Comparison of ENCODE assay signal across 29 cellular contexts in genomic region chr6:90154666-90155065, GRCh38.
A peak's percentile ranks its signal among the peaks of the same experiment; 100 is the strongest.
DNase-seq lines count a peak whose midpoint lies in the region; ATAC-seq and TF ChIP-seq lines count a peak whose summit lies in the region.
"Had no signal": no experiment of that assay in that cellular context is flagged by ENCODE, and none has a peak within 500 bp of the region (broad histone marks: within the 10 kb centered on the region; RNA-seq: fewer than 3 reads in every experiment).

No MANE protein-coding gene starts in this region.

- TF ChIP-seq CTCF in mesothelial cell of epicardium (IDR thresholded peaks at IDR 0.05; ENCODE audit: unreplicated experiment) (no peak), upper lobe of right lung (IDR thresholded peaks at IDR 0.05) (no peak), BE2C (IDR thresholded peaks at IDR 0.05; ENCODE audit: low read depth, low read length) (no peak)

- peaks cover 92% of the 10 kb centered on the region for H3K4me1 Mint-ChIP-seq in activated T-cell treated with anti-CD3 and anti-CD28 coated beads, Interleukin-2, amount 50 U/mL, for 24 hours (ENCODE audit: low read depth)
- H3K4me1 Mint-ChIP-seq in activated CD8-positive, alpha-beta T cell treated with anti-CD3 and anti-CD28 coated beads, Interleukin-2, amount 10 ng/mL, durations not matched to agents 7 days and 5 days (ENCODE audit: low read depth) = peaks cover 67% of the 10 kb centered on the region
- H3K4me1 Mint-ChIP-seq in mesothelial cell of epicardium = peaks cover 73% of the 10 kb centered on the region

- H3K36me3 ChIP-seq in upper lobe of right lung (no peaks in the 10 kb centered on the region), BE2C (no peaks in the 10 kb centered on the region)
- H3K36me3 ChIP-seq: left ventricle myocardium inferior, prostate gland, right lobe of liver, spleen had no signal

- no peak overlapping the region for H3K27ac ChIP-seq in upper lobe of right lung
- H3K27ac ChIP-seq: body of pancreas, left ventricle myocardium inferior, prostate gland, right lobe of liver, spleen had no signal

- H3K4me3 ChIP-seq in upper lobe of right lung = no peak overlapping the region
- no peak overlapping the region for H3K4me3 ChIP-seq in BE2C (ENCODE audit: low read depth, low read length)
- H3K4me3 ChIP-seq: body of pancreas, GM12878, left ventricle myocardium inferior, prostate gland, right lobe of liver, spleen had no signal

- H3K27me3 Mint-ChIP-seq in activated T-cell treated with anti-CD3 and anti-CD28 coated beads, Interleukin-2, amount 50 U/mL, for 24 hours = no peaks in the 10 kb centered on the region
- no peaks in the 10 kb centered on the region for H3K27me3 Mint-ChIP-seq in activated CD8-positive, alpha-beta T cell treated with anti-CD3 and anti-CD28 coated beads, Interleukin-2, amount 10 ng/mL, durations not matched to agents 7 days and 5 days (ENCODE audit: low read depth)
- H3K27me3 Mint-ChIP-seq in mesothelial cell of epicardium (ENCODE audit: low read depth) = no peaks in the 10 kb centered on the region
- H3K27me3 Mint-ChIP-seq: T-cell had no signal

- peak overlapping the region; percentile 83 for H3K27ac Mint-ChIP-seq in activated T-cell treated with anti-CD3 and anti-CD28 coated beads, Interleukin-2, amount 50 U/mL, for 24 hours
- peak overlapping the region; percentile 54 for H3K27ac Mint-ChIP-seq in activated CD8-positive, alpha-beta T cell treated with anti-CD3 and anti-CD28 coated beads, Interleukin-2, amount 10 ng/mL, durations not matched to agents 7 days and 5 days
- H3K27ac Mint-ChIP-seq in mesothelial cell of epicardium = peak overlapping the region; percentile 77

- CTCF ChIA-PET in activated CD8-positive, alpha-beta T cell treated with anti-CD3 and anti-CD28 coated beads, Interleukin-2, amount 10 ng/mL, durations not matched to agents 7 days and 5 days (lab: Charles Lee) = interaction anchor here (0.6 kb wide), 1 partner anchor 24 kb away, joined by 3 read pairs; no protein-coding TSS in a partner anchor

- no peaks in the 10 kb centered on the region for H3K9me3 ChIP-seq in upper lobe of right lung
- no peaks in the 10 kb centered on the region for H3K9me3 ChIP-seq in BE2C
- H3K9me3 ChIP-seq: body of pancreas, left ventricle myocardium inferior, prostate gland, right lobe of liver, spleen had no signal

- no peaks in the 10 kb centered on the region for H3K4me1 ChIP-seq in upper lobe of right lung
- H3K4me1 ChIP-seq in BE2C = peaks cover 12% of the 10 kb centered on the region; the same call in 1 of the 2 replicates
- H3K4me1 ChIP-seq: body of pancreas, prostate gland, right lobe of liver had no signal

- intact Hi-C loops in upper lobe of right lung (cut with DNase I) = no loop called here

- POLR2A ChIA-PET in activated CD8-positive, alpha-beta T cell treated with anti-CD3 and anti-CD28 coated beads, Interleukin-2, amount 10 ng/mL, durations not matched to agents 7 days and 5 days (lab: Charles Lee) = no interaction called here

- no peak for ATAC-seq in activated CD8-positive, alpha-beta T cell treated with anti-CD3 and anti-CD28 coated beads, Interleukin-2, amount 10 ng/mL, durations not matched to agents 7 days and 5 days
- ATAC-seq in upper lobe of right lung (peak; percentile 51), HG03159 (IDR thresholded peaks at IDR 0.05; ENCODE audit: unreplicated experiment) (no peak)
- ATAC-seq: body of pancreas, GM12878, right lobe of liver, T-cell had no signal

- H3K27me3 ChIP-seq in upper lobe of right lung (no peaks in the 10 kb centered on the region), BE2C (no peaks in the 10 kb centered on the region)
- H3K27me3 ChIP-seq: body of pancreas, right lobe of liver, spleen had no signal

- no peak overlapping the region for H3K4me3 Mint-ChIP-seq in activated T-cell treated with anti-CD3 and anti-CD28 coated beads, Interleukin-2, amount 50 U/mL, for 24 hours
- H3K4me3 Mint-ChIP-seq in activated CD8-positive, alpha-beta T cell treated with anti-CD3 and anti-CD28 coated beads, Interleukin-2, amount 10 ng/mL, durations not matched to agents 7 days and 5 days = no peak overlapping the region
- no peak overlapping the region for H3K4me3 Mint-ChIP-seq in mesothelial cell of epicardium
- H3K4me3 Mint-ChIP-seq: CD8-positive, alpha-beta memory T cell; central memory CD8-positive, alpha-beta T cell had no signal

- H3K36me3 Mint-ChIP-seq in activated T-cell treated with anti-CD3 and anti-CD28 coated beads, Interleukin-2, amount 50 U/mL, for 24 hours (ENCODE audit: low read depth) = peaks cover 28% of the 10 kb centered on the region
- H3K36me3 Mint-ChIP-seq in activated CD8-positive, alpha-beta T cell treated with anti-CD3 and anti-CD28 coated beads, Interleukin-2, amount 10 ng/mL, durations not matched to agents 7 days and 5 days (ENCODE audit: low read depth) = peaks cover 19% of the 10 kb centered on the region
- no peaks in the 10 kb centered on the region for H3K36me3 Mint-ChIP-seq in mesothelial cell of epicardium
- H3K36me3 Mint-ChIP-seq: CD8-positive, alpha-beta memory T cell had no signal

- H3K9me3 Mint-ChIP-seq in activated T-cell treated with anti-CD3 and anti-CD28 coated beads, Interleukin-2, amount 50 U/mL, for 24 hours = no peaks in the 10 kb centered on the region
- H3K9me3 Mint-ChIP-seq in activated CD8-positive, alpha-beta T cell treated with anti-CD3 and anti-CD28 coated beads, Interleukin-2, amount 10 ng/mL, durations not matched to agents 7 days and 5 days (ENCODE audit: insufficient read depth) = peaks cover 4% of the 10 kb centered on the region
- no peaks in the 10 kb centered on the region for H3K9me3 Mint-ChIP-seq in mesothelial cell of epicardium
- H3K9me3 Mint-ChIP-seq: CD8-positive, alpha-beta memory T cell; central memory CD8-positive, alpha-beta T cell; T-cell had no signal

- DNase-seq in activated T-cell treated with anti-CD3 and anti-CD28 coated beads, Interleukin-2, amount 50 U/mL, for 24 hours = no peak
- DNase-seq in activated T-cell treated with anti-CD3 and anti-CD28 coated beads for 4 hours (no peak), mesothelial cell of epicardium (ENCODE audit: low spot score in 2 of 2, unreplicated experiment in 2 of 2) (no peak), upper lobe of right lung (no peak), NCI-H1694 treated with DMSO at 0.1 percent for 48 hours (lab: John Stamatoyannopoulos, UW) (no peak), BE2C (no peak)
- no peak for DNase-seq in activated CD8-positive, alpha-beta T cell treated with anti-CD3 and anti-CD28 coated beads, Interleukin-2, amount 10 ng/mL, durations not matched to agents 7 days and 5 days
- DNase-seq: activated CD8-positive, alpha-beta memory T cell treated with anti-CD3 and anti-CD28 coated beads for 24 hours; activated effector memory CD4-positive, alpha-beta T cell treated with anti-CD3 and anti-CD28 coated beads, Interleukin-2, amount 50 U/mL, for 16 hours; body of pancreas; CD8-positive, alpha-beta memory T cell; DMS 273 treated with DMSO at 0.1 percent for 48 hours; erythroblast; islet precursor cell; KBM-7; left ventricle myocardium inferior; mesenchymal stem cell; NCI-H1092; NCI-H1694; NCI-H2171 treated with DMSO at 0.1 percent for 48 hours; NCI-H510A; right lobe of liver; spleen; T-cell; trophoblast cell had no signal
